ENCODE assay signal across 11 cellular contexts in genomic region chr10:49080071-49080470, GRCh38. TPM values are rescaled to one million over a fixed set of nuclear protein-coding genes. Genes with fewer than 3 reads are reported as not detected.
DNase-seq lines count a peak whose midpoint lies in the region; ATAC-seq and TF ChIP-seq lines count a peak whose summit lies in the region.
"Had no signal": no experiment of that assay in that cellular context is flagged by ENCODE, and none has a peak within 500 bp of the region (broad histone marks: within the 10 kb centered on the region; RNA-seq: fewer than 3 reads in every experiment).

No MANE protein-coding gene starts in this region.

- no peaks in the 10 kb centered on the region for H3K36me3 Mint-ChIP-seq in activated CD8-positive, alpha-beta T cell treated with anti-CD3 and anti-CD28 coated beads for 36 hours (ENCODE audit: low read depth)

- no peak overlapping the region for H3K4me3 Mint-ChIP-seq in activated CD8-positive, alpha-beta T cell treated with anti-CD3 and anti-CD28 coated beads for 36 hours

- H3K4me3 ChIP-seq in thyroid gland (replicated peaks in 1 of 3), result no peak overlapping the region
- H3K4me3 ChIP-seq: BLaER1 treated with 17β-estradiol and CSF1 and Interleukin-3, amounts not matched to agents 10 nM and 100 nM had no signal

- H3K36me3 ChIP-seq in thyroid gland, result peaks cover 3 to 9% of the 10 kb centered on the region in 2 donors
- H3K36me3 ChIP-seq: BLaER1 treated with 17β-estradiol and CSF1 and Interleukin-3, amounts not matched to agents 10 nM and 100 nM had no signal

- no peak for TF ChIP-seq POLR2A in thyroid gland (IDR thresholded peaks at IDR 0.05)

- peaks cover 25% of the 10 kb centered on the region for H3K4me1 Mint-ChIP-seq in activated CD8-positive, alpha-beta T cell treated with anti-CD3 and anti-CD28 coated beads for 36 hours (ENCODE audit: low read depth)

- CTCF ChIA-PET in activated CD8-positive, alpha-beta T cell treated with anti-CD3 and anti-CD28 coated beads for 36 hours (lab: Charles Lee), result interaction anchor here (1.5 to 2.2 kb wide), 2 partner anchors 328 to 424 kb away, joined by 3 to 5 read pairs; no protein-coding TSS in a partner anchor

- peak; percentile 43 for DNase-seq in activated effector memory CD4-positive, alpha-beta T cell treated with anti-CD3 and anti-CD28 coated beads, Interleukin-2, amount 50 U/mL, for 16 hours
- DNase-seq in activated effector memory CD4-positive, alpha-beta T cell treated with Interleukin-2 at 50 U/mL for 16 hours, result no peak
- no peak for DNase-seq in activated CD8-positive, alpha-beta T cell treated with anti-CD3 and anti-CD28 coated beads for 36 hours
- no peak for DNase-seq in left cardiac atrium
- peak; percentile 86 to 91 for DNase-seq in thyroid gland
- DNase-seq in posterior vena cava (ENCODE audit: low spot score), result no peak
- DNase-seq in stimulated activated CD4-positive, alpha-beta T cell treated with anti-CD3 and anti-CD28 coated beads, Interleukin-2, amount 100 ng/mL, for 24 hours, result no peak
- no peak for DNase-seq in central memory CD4-positive, alpha-beta T cell

- intact Hi-C loops in activated CD8-positive, alpha-beta T cell treated with anti-CD3 and anti-CD28 coated beads for 36 hours (cut with micrococcal nuclease), result no loop called here
- intact Hi-C loops in left cardiac atrium (cut with DNase I) (no loop called here), thyroid gland (cut with DNase I) (no loop called here), posterior vena cava (cut with DNase I) (no loop called here)

- POLR2A ChIA-PET in activated CD8-positive, alpha-beta T cell treated with anti-CD3 and anti-CD28 coated beads for 36 hours (lab: Charles Lee), result no interaction called here

- H3K27ac ChIP-seq in thyroid gland, result peak overlapping the region; percentile 75 to 85 (median 84)
- H3K27ac ChIP-seq: BLaER1 treated with 17β-estradiol and CSF1 and Interleukin-3, amounts not matched to agents 10 nM and 100 nM had no signal

- no peak for TF ChIP-seq CTCF in activated CD8-positive, alpha-beta T cell treated with anti-CD3 and anti-CD28 coated beads for 36 hours (IDR thresholded peaks at IDR 0.05)
- TF ChIP-seq CTCF in thyroid gland (IDR thresholded peaks at IDR 0.05), result no peak

- no peaks in the 10 kb centered on the region for H3K27me3 ChIP-seq in thyroid gland
- H3K27me3 ChIP-seq: BLaER1 treated with 17β-estradiol and CSF1 and Interleukin-3, amounts not matched to agents 10 nM and 100 nM had no signal

- ATAC-seq in activated CD8-positive, alpha-beta T cell treated with anti-CD3 and anti-CD28 coated beads for 36 hours, result peak; percentile 40
- peak; percentile 60 to 76 for ATAC-seq in left cardiac atrium

- no peaks in the 10 kb centered on the region for H3K9me3 ChIP-seq in thyroid gland
- H3K9me3 ChIP-seq: BLaER1 treated with 17β-estradiol and CSF1 and Interleukin-3, amounts not matched to agents 10 nM and 100 nM had no signal

- peaks cover 84 to 94% of the 10 kb centered on the region in 2 donors for H3K4me1 ChIP-seq in thyroid gland

- peaks cover 12% of the 10 kb centered on the region for H3K27me3 Mint-ChIP-seq in activated CD8-positive, alpha-beta T cell treated with anti-CD3 and anti-CD28 coated beads for 36 hours

- no peak overlapping the region for H3K27ac Mint-ChIP-seq in activated CD8-positive, alpha-beta T cell treated with anti-CD3 and anti-CD28 coated beads for 36 hours

- no peaks in the 10 kb centered on the region for H3K9me3 Mint-ChIP-seq in activated CD8-positive, alpha-beta T cell treated with anti-CD3 and anti-CD28 coated beads for 36 hours

- 10 to 15% methylated on average over 1 of the region's 1 CpG for WGBS in thyroid gland, 2 donors

RNA-seq across cellular contexts. Expression of gene VSTM4, which starts 35.3 kb away (rescaled TPM):
- total RNA-seq in activated CD8-positive, alpha-beta T cell treated with anti-CD3 and anti-CD28 coated beads for 36 hours, result under 1 TPM; 0.04 to 0.09 TPM
- total RNA-seq in left cardiac atrium (10 to 100 TPM; 17.2 to 21.0 TPM), thyroid gland (100 to 1,000 TPM in 3 of 4 donors, 10 to 100 TPM in 1; 42.9 to 220 (median 142) TPM), posterior vena cava (10 to 100 TPM; 14.9 to 20.2 TPM)

RNA-seq across cellular contexts. Expression of gene FAM170B, which starts 53.8 kb away (rescaled TPM):
- total RNA-seq in activated CD8-positive, alpha-beta T cell treated with anti-CD3 and anti-CD28 coated beads for 36 hours, result not detected
- total RNA-seq in left cardiac atrium, result not detected
- not detected for total RNA-seq in thyroid gland
- not detected for total RNA-seq in posterior vena cava
- total RNA-seq: mononuclear cell, RPMI7951 had no signal

Comparison
In these comparisons a context has a peak if more than half of its experiments do, and no peak if none do; other contexts are left out.
1. DNase-seq: peak in activated effector memory CD4-positive, alpha-beta T cell treated with anti-CD3 and anti-CD28 coated beads, Interleukin-2, amount 50 U/mL, for 16 hours (single experiment) and thyroid gland (2 of 2); none in activated effector memory CD4-positive, alpha-beta T cell treated with Interleukin-2 at 50 U/mL for 16 hours (single experiment), activated CD8-positive, alpha-beta T cell treated with anti-CD3 and anti-CD28 coated beads for 36 hours (single experiment), left cardiac atrium (single experiment), posterior vena cava (single experiment), stimulated activated CD4-positive, alpha-beta T cell treated with anti-CD3 and anti-CD28 coated beads, Interleukin-2, amount 100 ng/mL, for 24 hours (0 of 2) and central memory CD4-positive, alpha-beta T cell (single experiment).
2. RNA of gene VSTM4, which starts 35.3 kb away (total RNA-seq): 42.9 to 220 TPM in thyroid gland, 17.2 to 21.0 TPM in left cardiac atrium and 14.9 to 20.2 TPM in posterior vena cava; 0.04 to 0.09 TPM in activated CD8-positive, alpha-beta T cell treated with anti-CD3 and anti-CD28 coated beads for 36 hours; every median in the first group is over 10 times any median in the second.